ENCODE assay signal across 18 cellular contexts in the genomic region with DNA sequence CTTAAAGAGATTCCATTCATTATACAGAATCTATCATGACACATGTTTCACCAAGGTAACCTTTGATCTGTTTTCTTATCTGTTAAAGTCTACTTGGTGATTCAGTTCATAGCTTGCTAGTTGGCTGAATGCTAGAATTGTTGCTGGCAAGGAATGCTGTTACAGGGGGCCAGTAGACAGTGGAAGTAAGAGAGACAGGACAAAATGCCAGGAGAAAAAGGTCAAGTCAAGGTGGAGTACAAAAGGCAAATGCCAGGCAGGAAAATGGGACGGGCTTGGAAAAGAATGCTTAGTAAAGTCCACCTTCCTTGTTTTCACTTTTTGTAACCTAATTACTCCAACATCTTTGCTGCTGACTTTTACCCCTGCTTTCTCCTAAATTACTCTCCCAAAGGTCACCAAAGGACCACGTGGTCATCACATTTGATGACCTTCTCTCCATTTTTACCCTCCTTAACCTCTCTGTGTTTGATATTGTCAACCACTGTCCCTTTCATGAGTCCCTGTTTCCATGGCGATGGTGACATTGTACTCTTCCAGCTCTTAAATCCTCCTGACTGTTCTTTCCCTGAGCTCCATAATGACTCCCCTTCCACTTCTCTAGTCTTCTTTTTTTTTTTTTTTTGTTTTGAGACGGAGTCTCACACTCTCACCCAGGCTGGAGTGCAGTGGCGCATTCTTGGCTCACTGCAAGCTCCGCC. TPM values are rescaled to one million over a fixed set of nuclear protein-coding genes. Genes with fewer than 3 reads are reported as not detected.
DNase-seq lines count a peak whose midpoint lies in the region; ATAC-seq, FAIRE-seq and TF ChIP-seq lines count a peak whose summit lies in the region.
"Had no signal": no experiment of that assay in that cellular context is flagged by ENCODE, and none has a peak within 500 bp of the region (broad histone marks: within the 10 kb centered on the region; RNA-seq: fewer than 3 reads in every experiment).

No MANE protein-coding gene starts in this region.

- TF ChIP-seq CTCF in A549 (IDR thresholded peaks at IDR 0.05) (no peak), adrenal gland (IDR thresholded peaks at IDR 0.05) (no peak), suprapubic skin (IDR thresholded peaks at IDR 0.05) (no peak)

- no peaks in the 10 kb centered on the region for H3K36me3 ChIP-seq in adrenal gland (replicated peaks in 1 of 2)
- peaks cover 5% of the 10 kb centered on the region for H3K36me3 ChIP-seq in suprapubic skin

- H3K4me2 ChIP-seq in A549: peak overlapping the region; percentile 57

- intact Hi-C loops in adrenal gland (cut with DNase I): loop anchor here in 1 of 2 donors (5.0 kb wide), 1 partner anchor 229 kb away; no protein-coding TSS in a partner anchor

- H3K27me3 ChIP-seq in adrenal gland (no peaks in the 10 kb centered on the region), suprapubic skin (no peaks in the 10 kb centered on the region)

- 58% methylated on average over 6 of the region's 6 CpGs for WGBS in A549 (ENCODE audit: missing lambda C conversion rate)
- 63 to 69% (median 68%) methylated on average over 6 of the region's 6 CpGs for WGBS in adrenal gland, 4 donors
- WGBS in suprapubic skin: 90% methylated on average over 6 of the region's 6 CpGs

- peak overlapping the region; percentile 81 to 88 for H3K27ac ChIP-seq in A549
- peak overlapping the region; percentile 17 to 77 (median 54) for H3K27ac ChIP-seq in adrenal gland
- H3K27ac ChIP-seq in suprapubic skin: no peak overlapping the region
- H3K27ac ChIP-seq: skin epidermis had no signal

- POLR2A ChIA-PET in A549 (lab: Yijun Ruan, JAX): interaction anchor here (0.8 to 2.1 kb wide), 2 partner anchors 23 to 26 kb away, joined by 3 to 10 read pairs; no protein-coding TSS in a partner anchor

- H3K4me3 ChIP-seq in A549: no peak overlapping the region
- H3K4me3 ChIP-seq in adrenal gland: no peak overlapping the region
- H3K4me3 ChIP-seq in suprapubic skin: no peak overlapping the region
- H3K4me3 ChIP-seq: skin epidermis had no signal

- H3K9me3 ChIP-seq in A549 (no peaks in the 10 kb centered on the region), adrenal gland (replicated peaks in 1 of 3) (no peaks in the 10 kb centered on the region), suprapubic skin (no peaks in the 10 kb centered on the region)

- TF ChIP-seq RAD21 in A549 (conservative IDR thresholded peaks at IDR 0.05 in 1 of 2, IDR thresholded peaks at IDR 0.05 in 1 of 2): no peak

- DNase-seq in A549 (ENCODE audit: low read depth in 1 of 2, low spot score in 1 of 2): peak; percentile 38 to 65
- peak; percentile 47 for DNase-seq in HT1080 (ENCODE audit: low read depth)
- DNase-seq in adrenal gland: peak in 6 of 7 donors; percentile 50 to 84 (median 62)
- peak; percentile 93 for DNase-seq in kidney tubule cell (ENCODE audit: low spot score)
- no peak for DNase-seq in suprapubic skin (ENCODE audit: low spot score in 2 of 2)
- DNase-seq in activated CD4-positive, alpha-beta T cell treated with anti-CD3 and anti-CD28 coated beads, Interleukin-2, amount 50 U/mL, for 1 hour: no peak
- DNase-seq in AG20443 (ENCODE audit: low spot score): no peak
- no peak for DNase-seq in activated CD4-positive, alpha-beta T cell treated with anti-CD3 and anti-CD28 coated beads, Interleukin-2, amount 50 U/mL, for 4 hours
- DNase-seq: activated CD8-positive, alpha-beta memory T cell treated with anti-CD3 and anti-CD28 coated beads, Interleukin-2, amount 10 ng/mL, durations not matched to agents 7 days and 5 days; activated naive CD4-positive, alpha-beta T cell; central memory CD4-positive, alpha-beta T cell; endodermal cell; midbrain; NCI-H146; NCI-H524 treated with DMSO at 0.1 percent for 48 hours had no signal

- TF ChIP-seq POLR2A in A549 (IDR thresholded peaks at IDR 0.05; ENCODE audit: low read length) (no peak), adrenal gland (IDR thresholded peaks at IDR 0.05) (no peak), suprapubic skin (IDR thresholded peaks at IDR 0.05) (no peak)

- TF ChIP-seq EP300 in A549 (IDR thresholded peaks at IDR 0.05): peak; percentile 50 to 72; a peak in 3 of 5 replicates
- TF ChIP-seq EP300 in suprapubic skin (IDR thresholded peaks at IDR 0.05): no peak

- CTCF ChIA-PET in A549 (lab: Yijun Ruan, JAX): interaction anchor here (0.6 to 2.2 kb wide), 8 partner anchors 12 to 1221 kb away, joined by 3 to 10 read pairs (median 4); no protein-coding TSS in a partner anchor

- FAIRE-seq in A549 (lab: Jason Lieb, UNC): no peak

- ATAC-seq in A549: peak; percentile 91 to 93
- ATAC-seq: activated CD8-positive, alpha-beta memory T cell treated with anti-CD3 and anti-CD28 coated beads, Interleukin-2, amount 10 ng/mL, durations not matched to agents 7 days and 5 days; stimulated activated memory B cell treated with anti-CD40 and anti-IgM and Interleukin-4, amounts not matched to agents 10 μg/mL and 1 μg/mL and 100 μg/mL, for 72 hours; WTC11 had no signal

- H3K4me1 ChIP-seq in A549 (peaks cover 51% of the 10 kb centered on the region), adrenal gland (replicated peaks in 1 of 2) (peaks cover 22 to 24% of the 10 kb centered on the region in 2 donors), suprapubic skin (no peaks in the 10 kb centered on the region)

TF ChIP-seq in A549, 52 proteins besides CTCF, POLR2A, EP300 and RAD21 (continues in another document):
- TF ChIP-seq ESRRA (IDR thresholded peaks at IDR 0.05; ENCODE audit: borderline replicate concordance, low read length) (peak; percentile 84; the same call in 1 of the 2 replicates), KDM5A (IDR thresholded peaks at IDR 0.05) (no peak), CHD2 (IDR thresholded peaks at IDR 0.05; ENCODE audit: low read length, partially characterized antibody) (no peak), FOSB (CRISPR knock-in tag; IDR thresholded peaks at IDR 0.05) (no peak), NR3C1 (IDR thresholded peaks at IDR 0.05) (no peak), BHLHE40 (IDR thresholded peaks at IDR 0.05; ENCODE audit: low read depth, low read length) (no peak), HOXA7 (CRISPR knock-in tag; IDR thresholded peaks at IDR 0.05) (no peak), NFE2L2 (conservative IDR thresholded peaks at IDR 0.05; ENCODE audit: low read length) (no peak), CBX2 (IDR thresholded peaks at IDR 0.05; ENCODE audit: borderline replicate concordance, low read depth) (no peak), TP53 (CRISPR knock-in tag; IDR thresholded peaks at IDR 0.05) (no peak), HOXB13 (CRISPR knock-in tag; IDR thresholded peaks at IDR 0.05; ENCODE audit: low read depth) (no peak), EHF (CRISPR knock-in tag; IDR thresholded peaks at IDR 0.05) (no peak), RARB (CRISPR knock-in tag; IDR thresholded peaks at IDR 0.05) (no peak), ZSCAN20 (CRISPR knock-in tag; IDR thresholded peaks at IDR 0.05) (no peak), GATA3 (IDR thresholded peaks at IDR 0.05; ENCODE audit: borderline replicate concordance) (peak; percentile 71; the same call in 1 of the 2 replicates), JUN (IDR thresholded peaks at IDR 0.05) (peak in 1 of 2 experiments; percentile 47; a peak in 1 of 5 replicates), KDM1A (IDR thresholded peaks at IDR 0.05; ENCODE audit: low read depth) (no peak), MAZ (IDR thresholded peaks at IDR 0.05; ENCODE audit: borderline replicate concordance, low read depth, low read length) (no peak)
- TF ChIP-seq, protein P1, sequence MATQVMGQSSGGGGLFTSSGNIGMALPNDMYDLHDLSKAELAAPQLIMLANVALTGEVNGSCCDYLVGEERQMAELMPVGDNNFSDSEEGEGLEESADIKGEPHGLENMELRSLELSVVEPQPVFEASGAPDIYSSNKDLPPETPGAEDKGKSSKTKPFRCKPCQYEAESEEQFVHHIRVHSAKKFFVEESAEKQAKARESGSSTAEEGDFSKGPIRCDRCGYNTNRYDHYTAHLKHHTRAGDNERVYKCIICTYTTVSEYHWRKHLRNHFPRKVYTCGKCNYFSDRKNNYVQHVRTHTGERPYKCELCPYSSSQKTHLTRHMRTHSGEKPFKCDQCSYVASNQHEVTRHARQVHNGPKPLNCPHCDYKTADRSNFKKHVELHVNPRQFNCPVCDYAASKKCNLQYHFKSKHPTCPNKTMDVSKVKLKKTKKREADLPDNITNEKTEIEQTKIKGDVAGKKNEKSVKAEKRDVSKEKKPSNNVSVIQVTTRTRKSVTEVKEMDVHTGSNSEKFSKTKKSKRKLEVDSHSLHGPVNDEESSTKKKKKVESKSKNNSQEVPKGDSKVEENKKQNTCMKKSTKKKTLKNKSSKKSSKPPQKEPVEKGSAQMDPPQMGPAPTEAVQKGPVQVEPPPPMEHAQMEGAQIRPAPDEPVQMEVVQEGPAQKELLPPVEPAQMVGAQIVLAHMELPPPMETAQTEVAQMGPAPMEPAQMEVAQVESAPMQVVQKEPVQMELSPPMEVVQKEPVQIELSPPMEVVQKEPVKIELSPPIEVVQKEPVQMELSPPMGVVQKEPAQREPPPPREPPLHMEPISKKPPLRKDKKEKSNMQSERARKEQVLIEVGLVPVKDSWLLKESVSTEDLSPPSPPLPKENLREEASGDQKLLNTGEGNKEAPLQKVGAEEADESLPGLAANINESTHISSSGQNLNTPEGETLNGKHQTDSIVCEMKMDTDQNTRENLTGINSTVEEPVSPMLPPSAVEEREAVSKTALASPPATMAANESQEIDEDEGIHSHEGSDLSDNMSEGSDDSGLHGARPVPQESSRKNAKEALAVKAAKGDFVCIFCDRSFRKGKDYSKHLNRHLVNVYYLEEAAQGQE (IDR thresholded peaks at IDR 0.05): no peak

RNA-seq across cellular contexts. Expression of gene TAPT1, which starts 24.5 kb away (rescaled TPM):
- polyA plus RNA-seq in A549 (2011; rRNA removed) (17.1 and 20.2 TPM in 2 replicates), A549 (2017; fragmentation: RNase III; extraction: RNeasy Plus Mini Kit Qiagen cat#74134 plus additional on column Dnase treatment) (11.0 to 13.7 TPM (median 11.5 TPM) in 3 replicates), adrenal gland (10 to 100 TPM; 39.3 to 58.8 (median 56.2) TPM)
- 3.6 and 4.8 TPM in 2 replicates for polyA plus RNA-seq in A549 (2012; cell fraction: cytosol; rRNA removed)
- polyA plus RNA-seq in A549 (2012; cell fraction: nucleus; rRNA removed): 4.5 and 5.9 TPM in 2 replicates
- 12.4 and 18.0 TPM in 2 replicates for polyA minus RNA-seq in A549 (2011; rRNA and poly(A)+ RNA removed)
- 5.7 and 9.2 TPM in 2 replicates for total RNA-seq in HT1080 (2014; rRNA removed; shearing (Covaris generic))
- polyA plus RNA-seq in HT1080 (2015; cell fraction: cytosol; rRNA removed): 8.7 and 10.4 TPM in 2 replicates
- polyA plus RNA-seq in HT1080 (2015; cell fraction: nucleus; rRNA removed): 20.9 and 32.6 TPM in 2 replicates
- total RNA-seq in adrenal gland (100 to 1,000 TPM in 1 of 8 donors, 10 to 100 TPM in 7; 33.2 to 119 (median 51.1) TPM), suprapubic skin (10 to 100 TPM; 15.3 to 57.2 (median 23.7) TPM)

Comparison
In these comparisons a context has a peak if more than half of its experiments do, and no peak if none do; other contexts are left out.
1. DNase-seq: peak in A549 (2 of 2), HT1080 (single experiment), adrenal gland (6 of 7) and kidney tubule cell (single experiment); none in suprapubic skin (0 of 2), activated CD4-positive, alpha-beta T cell treated with anti-CD3 and anti-CD28 coated beads, Interleukin-2, amount 50 U/mL, for 1 hour (single experiment), AG20443 (single experiment) and activated CD4-positive, alpha-beta T cell treated with anti-CD3 and anti-CD28 coated beads, Interleukin-2, amount 50 U/mL, for 4 hours (0 of 2).